In genomic region chr6:157557541-157557940, GRCh38 we compare ENCODE assay signal across 2 cellular contexts.
TF ChIP-seq lines count a peak whose summit lies in the region.

No MANE protein-coding gene starts in this region.

TF ChIP-seq in GM12878, 131 proteins besides CTCF, POLR2A, EP300 and RAD21 (continued from another document and continues in another):
- TF ChIP-seq ATF2 (IDR thresholded peaks at IDR 0.05; ENCODE audit: low read length) (peak; percentile 76), SP1 (IDR thresholded peaks at IDR 0.05; ENCODE audit: low read depth, low read length) (no peak), TBL1XR1 (IDR thresholded peaks at IDR 0.05; ENCODE audit: low read depth, low read length) (peak; percentile 93), ATF7 (IDR thresholded peaks at IDR 0.05; ENCODE audit: low read depth) (peak; percentile 50; the same call in 1 of the 2 replicates), NR2F1 (conservative IDR thresholded peaks at IDR 0.05) (no peak), POU2F2 (IDR thresholded peaks at IDR 0.05; ENCODE audit: borderline replicate concordance, low read depth, low read length) (peak; percentile 79; the same call in 2 of the 3 replicates), ZNF622 (IDR thresholded peaks at IDR 0.05) (no peak), NFIC (IDR thresholded peaks at IDR 0.05; ENCODE audit: low read depth, low read length) (peak; percentile 57; the same call in 1 of the 2 replicates), RCOR1 (conservative IDR thresholded peaks at IDR 0.05; ENCODE audit: low read depth, low read length) (peak; percentile 81; the same call in 1 of the 2 replicates), CBX5 (IDR thresholded peaks at IDR 0.05; ENCODE audit: low read depth) (no peak), BCL11A (IDR thresholded peaks at IDR 0.05; ENCODE audit: low read depth, low read length) (peak; percentile 68), JUND (IDR thresholded peaks at IDR 0.05; ENCODE audit: low read depth, low read length) (peak; percentile 34; the same call in 1 of the 2 replicates), ETV6 (conservative IDR thresholded peaks at IDR 0.05 in 1 of 2, IDR thresholded peaks at IDR 0.05 in 1 of 2; ENCODE audit: borderline replicate concordance in 1 of 2, low read depth in 1 of 2) (peak in 1 of 2 experiments; percentile 45; a peak in 2 of 4 replicates), ZZZ3 (IDR thresholded peaks at IDR 0.05; ENCODE audit: control insufficient read depth, insufficient read length, low read depth) (no peak), ZSCAN29 (IDR thresholded peaks at IDR 0.05) (no peak), ELK1 (IDR thresholded peaks at IDR 0.05; ENCODE audit: low read depth, low read length) (peak; percentile 59; the same call in 1 of the 2 replicates), ZNF217 (IDR thresholded peaks at IDR 0.05) (peak; percentile 95), ZNF687 (IDR thresholded peaks at IDR 0.05) (peak; percentile 53), PAX8 (IDR thresholded peaks at IDR 0.05) (no peak)
- TF ChIP-seq, protein P1, sequence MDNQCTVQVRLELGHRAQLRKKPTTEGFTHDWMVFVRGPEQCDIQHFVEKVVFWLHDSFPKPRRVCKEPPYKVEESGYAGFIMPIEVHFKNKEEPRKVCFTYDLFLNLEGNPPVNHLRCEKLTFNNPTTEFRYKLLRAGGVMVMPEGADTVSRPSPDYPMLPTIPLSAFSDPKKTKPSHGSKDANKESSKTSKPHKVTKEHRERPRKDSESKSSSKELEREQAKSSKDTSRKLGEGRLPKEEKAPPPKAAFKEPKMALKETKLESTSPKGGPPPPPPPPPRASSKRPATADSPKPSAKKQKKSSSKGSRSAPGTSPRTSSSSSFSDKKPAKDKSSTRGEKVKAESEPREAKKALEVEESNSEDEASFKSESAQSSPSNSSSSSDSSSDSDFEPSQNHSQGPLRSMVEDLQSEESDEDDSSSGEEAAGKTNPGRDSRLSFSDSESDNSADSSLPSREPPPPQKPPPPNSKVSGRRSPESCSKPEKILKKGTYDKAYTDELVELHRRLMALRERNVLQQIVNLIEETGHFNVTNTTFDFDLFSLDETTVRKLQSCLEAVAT (IDR thresholded peaks at IDR 0.05): no peak; the same call in 1 of the 2 replicates

TF ChIP-seq in SK-N-SH, 30 proteins besides CTCF, POLR2A, EP300 and RAD21 (continued from another document):
- TF ChIP-seq MAX (IDR thresholded peaks at IDR 0.05; ENCODE audit: low read depth): no peak
- TF ChIP-seq RXRA (IDR thresholded peaks at IDR 0.05; ENCODE audit: borderline replicate concordance, low read depth): no peak
- no peak for TF ChIP-seq SIN3A (IDR thresholded peaks at IDR 0.05; ENCODE audit: borderline replicate concordance, low read depth, low read length)
- TF ChIP-seq MXI1 (IDR thresholded peaks at IDR 0.05; ENCODE audit: low read depth, low read length): no peak
